In the genomic region with DNA sequence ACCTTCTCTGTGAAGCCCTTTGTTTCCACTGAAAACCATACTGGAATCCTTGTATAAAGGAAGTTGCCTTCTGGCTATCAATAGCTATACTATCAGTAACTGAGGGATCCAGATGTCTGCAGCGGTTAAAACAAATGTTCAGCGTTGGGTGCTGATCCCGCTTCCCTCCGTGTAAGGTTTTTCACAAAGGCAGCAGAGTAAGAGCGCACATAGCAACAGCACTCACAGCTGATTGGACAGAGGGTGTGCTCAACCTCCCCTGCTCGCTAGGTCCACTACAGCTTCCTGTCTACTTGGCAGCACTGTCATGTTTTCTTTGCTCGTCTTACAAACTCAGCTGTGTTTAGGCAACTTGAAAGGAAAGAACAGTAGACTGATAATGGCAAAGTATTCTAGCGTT, we compare ENCODE assay signal across 8 cellular contexts. TPM values are rescaled to one million over a fixed set of nuclear protein-coding genes. Genes with fewer than 3 reads are reported as not detected.
DNase-seq lines count a peak whose midpoint lies in the region; ATAC-seq lines count a peak whose summit lies in the region.

No MANE protein-coding gene starts in this region.

- H3K36me3 Mint-ChIP-seq in activated naive CD8-positive, alpha-beta T cell treated with anti-CD3 and anti-CD28 coated beads, Interleukin-2, amount 10 ng/mL, durations not matched to agents 7 days and 5 days, result peaks cover 11% of the 10 kb centered on the region

- H3K27me3 Mint-ChIP-seq in activated naive CD8-positive, alpha-beta T cell treated with anti-CD3 and anti-CD28 coated beads, Interleukin-2, amount 10 ng/mL, durations not matched to agents 7 days and 5 days, result no peaks in the 10 kb centered on the region

- no peaks in the 10 kb centered on the region for H3K9me3 Mint-ChIP-seq in activated naive CD8-positive, alpha-beta T cell treated with anti-CD3 and anti-CD28 coated beads, Interleukin-2, amount 10 ng/mL, durations not matched to agents 7 days and 5 days

- peak overlapping the region; percentile 41 for H3K4me3 Mint-ChIP-seq in activated naive CD8-positive, alpha-beta T cell treated with anti-CD3 and anti-CD28 coated beads, Interleukin-2, amount 10 ng/mL, durations not matched to agents 7 days and 5 days

- POLR2A ChIA-PET in activated naive CD8-positive, alpha-beta T cell treated with anti-CD3 and anti-CD28 coated beads, Interleukin-2, amount 10 ng/mL, durations not matched to agents 7 days and 5 days (lab: Charles Lee), result interaction anchor here (0.6 to 0.7 kb wide), 2 partner anchors 13 to 27 kb away, joined by 3 read pairs; a partner anchor contains a TSS

- peaks cover 4% of the 10 kb centered on the region for H3K4me1 Mint-ChIP-seq in activated naive CD8-positive, alpha-beta T cell treated with anti-CD3 and anti-CD28 coated beads, Interleukin-2, amount 10 ng/mL, durations not matched to agents 7 days and 5 days

- DNase-seq in NCI-H2107 treated with DMSO at 0.1 percent for 48 hours (lab: John Stamatoyannopoulos, UW; ENCODE audit: unreplicated experiment), result peak; percentile 9
- no peak for DNase-seq in NCI-H2107 (lab: John Stamatoyannopoulos, UW)
- DNase-seq in RPMI7951 (ENCODE audit: low read depth), result peak; percentile 95
- DNase-seq in activated naive CD8-positive, alpha-beta T cell treated with anti-CD3 and anti-CD28 coated beads, Interleukin-2, amount 10 ng/mL, durations not matched to agents 7 days and 5 days, result no peak
- peak; percentile 89 for DNase-seq in glomerular visceral epithelial cell (ENCODE audit: extremely low spot score)
- peak; percentile 94 for DNase-seq in non-pigmented ciliary epithelial cell (ENCODE audit: low read depth)

- ATAC-seq in HG03521 (IDR thresholded peaks at IDR 0.05; ENCODE audit: unreplicated experiment) (peak; percentile 98), GM18498 (IDR thresholded peaks at IDR 0.05; ENCODE audit: unreplicated experiment) (no peak)
- peak; percentile 97 for ATAC-seq in activated naive CD8-positive, alpha-beta T cell treated with anti-CD3 and anti-CD28 coated beads, Interleukin-2, amount 10 ng/mL, durations not matched to agents 7 days and 5 days (ENCODE audit: low read depth)

- H3K27ac Mint-ChIP-seq in activated naive CD8-positive, alpha-beta T cell treated with anti-CD3 and anti-CD28 coated beads, Interleukin-2, amount 10 ng/mL, durations not matched to agents 7 days and 5 days, result peak overlapping the region; percentile 13

RNA-seq across cellular contexts. Expression of a gene that starts 27.3 kb away (rescaled TPM):
- 9.6 and 11.4 TPM in 2 replicates for total RNA-seq in RPMI7951 (2014; rRNA removed; shearing (Covaris generic))
- total RNA-seq in activated naive CD8-positive, alpha-beta T cell treated with anti-CD3 and anti-CD28 coated beads, Interleukin-2, amount 10 ng/mL, durations not matched to agents 7 days and 5 days, result 10 to 100 TPM; 60.5 to 65.1 TPM

Comparison
In these comparisons a context has a peak if more than half of its experiments do, and no peak if none do; other contexts are left out.
1. DNase-seq: peak in NCI-H2107 treated with DMSO at 0.1 percent for 48 hours (single experiment), RPMI7951 (single experiment), glomerular visceral epithelial cell (single experiment) and non-pigmented ciliary epithelial cell (single experiment); none in NCI-H2107 (single experiment) and activated naive CD8-positive, alpha-beta T cell treated with anti-CD3 and anti-CD28 coated beads, Interleukin-2, amount 10 ng/mL, durations not matched to agents 7 days and 5 days (single experiment).